In genomic region chr1:19311931-19312781, GRCh38 we compare ENCODE assay signal across 8 cellular contexts. TPM values are rescaled to one million over a fixed set of nuclear protein-coding genes. Genes with fewer than 3 reads are reported as not detected.
DNase-seq lines count a peak whose midpoint lies in the region; ATAC-seq and TF ChIP-seq lines count a peak whose summit lies in the region.

TSS of gene AKR7A2 (minus strand) at chr1:19312144. CDS start at chr1:19312124, 20 bp downstream.
A gene with protein sequence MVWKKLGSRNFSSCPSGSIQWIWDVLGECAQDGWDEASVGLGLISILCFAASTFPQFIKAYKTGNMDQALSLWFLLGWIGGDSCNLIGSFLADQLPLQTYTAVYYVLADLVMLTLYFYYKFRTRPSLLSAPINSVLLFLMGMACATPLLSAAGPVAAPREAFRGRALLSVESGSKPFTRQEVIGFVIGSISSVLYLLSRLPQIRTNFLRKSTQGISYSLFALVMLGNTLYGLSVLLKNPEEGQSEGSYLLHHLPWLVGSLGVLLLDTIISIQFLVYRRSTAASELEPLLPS (plus strand): TSS chr1:19312326. CDS start chr1:19317678, 5,352 bp downstream.

- TF ChIP-seq CTCF in spleen (IDR thresholded peaks at IDR 0.05 in 8 of 11, conservative IDR thresholded peaks at IDR 0.05 in 3 of 11): peak in 4 of 11 experiments; percentile 11 to 45 (median 32)

- 0 to 1% (median 0%) methylated on average over 10 to 105 of the region's 105 CpGs for WGBS in spleen, 5 donors

- peak within 1 kb of the TSS; percentile 51 to 92 (median 86) for H3K27ac ChIP-seq in spleen

- no peaks in the 10 kb centered on the region for H3K27me3 ChIP-seq in spleen (replicated peaks in 1 of 7)

- in situ Hi-C loops in GM18951 (cut with MboI; ENCODE audit: low sequenced_read_pairs, unreplicated experiment): no loop called here

- H3K36me3 ChIP-seq in spleen: peaks cover 0 to 17% (median 13%) of the 10 kb centered on the region in 6 donors

- H3K9me3 ChIP-seq in spleen: no peaks in the 10 kb centered on the region

- intact Hi-C loops in spleen (cut with DNase I; ENCODE audit: low total_unique reads): no loop called here

- peak; percentile 99 for DNase-seq in AG08395 (ENCODE audit: low spot score)
- peak; percentile 97 for DNase-seq in NCI-H2227 (lab: John Stamatoyannopoulos, UW; ENCODE audit: unreplicated experiment)
- DNase-seq in activated CD4-positive, CD25-positive, alpha-beta regulatory T cell treated with anti-CD3 and anti-CD28 coated beads, Interleukin-2, amount 50 U/mL, for 16 hours (ENCODE audit: low read depth, low spot score): peak; percentile 82
- DNase-seq in central memory CD4-positive, alpha-beta T cell: peak; percentile 79
- peak; percentile 91 for DNase-seq in inferior parietal cortex (ENCODE audit: extremely low spot score)
- DNase-seq in spleen: peak; percentile 99

- H3K4me1 ChIP-seq in spleen: peaks cover 49 to 71% (median 60%) of the 10 kb centered on the region in 6 donors

- H3K4me3 ChIP-seq in spleen: peak within 1 kb of the TSS; percentile 80 to 99 (median 86)

- peak; percentile 66 for ATAC-seq in HG03159 (IDR thresholded peaks at IDR 0.05; ENCODE audit: unreplicated experiment)

- TF ChIP-seq POLR2A in GM18951 (IDR thresholded peaks at IDR 0.05; ENCODE audit: extremely low read depth, insufficient read depth, insufficient read length) (peak; percentile 94), spleen (IDR thresholded peaks at IDR 0.05) (peak in 1 of 3 donors; percentile 25)

RNA-seq across cellular contexts. Expression of gene AKR7A2, which starts in this region (rescaled TPM):
- total RNA-seq in spleen: 10 to 100 TPM; 31.4 to 68.4 (median 34.6) TPM
- 10 to 100 TPM; 14.6 to 35.5 (median 28.6) TPM for polyA plus RNA-seq in spleen

RNA-seq across cellular contexts. Expression of the second gene that starts in this region (rescaled TPM):
- 10 to 100 TPM; 10.8 to 17.6 (median 12.7) TPM for total RNA-seq in spleen
- polyA plus RNA-seq in spleen: 10 to 100 TPM in 2 of 3 donors, 1 to 10 TPM in 1; 9.6 to 20.9 (median 17.3) TPM

Comparison
In these comparisons a context has a peak if more than half of its experiments do, and no peak if none do; other contexts are left out.
1. Peak in every context shown above with its lines: DNase-seq, ATAC-seq, H3K4me3 ChIP-seq and H3K27ac ChIP-seq.